Comparison of ENCODE assay signal across 12 cellular contexts in genomic region chr13:48853381-48854102, GRCh38.
A peak's percentile ranks its signal among the peaks of the same experiment; 100 is the strongest.
DNase-seq lines count a peak whose midpoint lies in the region; ATAC-seq and TF ChIP-seq lines count a peak whose summit lies in the region.
"Had no signal": no experiment of that assay in that cellular context is flagged by ENCODE, and none has a peak within 500 bp of the region (broad histone marks: within the 10 kb centered on the region; RNA-seq: fewer than 3 reads in every experiment).

No MANE protein-coding gene starts in this region.

- no peaks in the 10 kb centered on the region for H3K79me2 ChIP-seq in Loucy (ENCODE audit: insufficient read depth, low read length)

- H3K27ac ChIP-seq in WERI-Rb-1 = no peak overlapping the region
- H3K27ac ChIP-seq: coronary artery had no signal

- no peaks in the 10 kb centered on the region for H3F3A ChIP-seq in Loucy (ENCODE audit: low read depth)

- ATAC-seq in HG03354 (IDR thresholded peaks at IDR 0.05; ENCODE audit: poor library complexity, severe bottlenecking, unreplicated experiment) = no peak

- peak overlapping the region; percentile 64 for H3K4me2 ChIP-seq in Loucy (ENCODE audit: low read depth, low read length, poor library complexity, severe bottlenecking)

- H3K27me3 ChIP-seq in Loucy (ENCODE audit: insufficient read depth, low read length, poor library complexity, severe bottlenecking) (no peaks in the 10 kb centered on the region), WERI-Rb-1 (ENCODE audit: insufficient read depth, low read depth, severe bottlenecking) (no peaks in the 10 kb centered on the region)

- peaks cover 15% of the 10 kb centered on the region for H3K4me1 ChIP-seq in Loucy (ENCODE audit: insufficient read depth, low read length, poor library complexity, severe bottlenecking)

- peak; percentile 7 for DNase-seq in EH (ENCODE audit: low read depth)
- DNase-seq in brain pericyte (ENCODE audit: low read depth, low spot score) = peak; percentile 10
- peak; percentile 11 for DNase-seq in pulmonary artery endothelial cell (ENCODE audit: low read depth, low spot score)
- DNase-seq in NCI-H524 (lab: John Stamatoyannopoulos, UW) = no peak
- DNase-seq in amygdala (lab: John Stamatoyannopoulos, UW) = no peak
- no peak for DNase-seq in WERI-Rb-1
- DNase-seq: DMS53, GOT3, NCI-H1105 treated with DMSO at 0.1 percent for 48 hours had no signal

- no peak overlapping the region for H3K9ac ChIP-seq in Loucy (ENCODE audit: low read depth, low read length, poor library complexity, severe bottlenecking)

- H3K9me3 ChIP-seq in Loucy (ENCODE audit: insufficient read depth, low read depth, low read length) = no peaks in the 10 kb centered on the region
- H3K9me3 ChIP-seq in WERI-Rb-1 (ENCODE audit: severe bottlenecking) = no peaks in the 10 kb centered on the region

- H3K4me3 ChIP-seq in Loucy (ENCODE audit: low read length, poor library complexity, severe bottlenecking) (peak overlapping the region; percentile 46), WERI-Rb-1 (ENCODE audit: low read depth, low read length) (no peak overlapping the region)
- H3K4me3 ChIP-seq: coronary artery had no signal

- no peak; the same call in 1 of the 2 replicates for TF ChIP-seq CTCF in Loucy (conservative IDR thresholded peaks at IDR 0.05; ENCODE audit: low read length)
- TF ChIP-seq CTCF in WERI-Rb-1 (IDR thresholded peaks at IDR 0.05; ENCODE audit: low read depth, low read length) = no peak

- H3K36me3 ChIP-seq in Loucy (ENCODE audit: insufficient read depth, low read length) (no peaks in the 10 kb centered on the region), WERI-Rb-1 (no peaks in the 10 kb centered on the region)

- no peak overlapping the region for H2AFZ ChIP-seq in Loucy (ENCODE audit: low read length)

- no peaks in the 10 kb centered on the region for H4K20me1 ChIP-seq in Loucy (ENCODE audit: insufficient read depth, low read length, poor library complexity, severe bottlenecking)

- no peaks in the 10 kb centered on the region for H3K9me2 ChIP-seq in Loucy (replicated peaks; ENCODE audit: low read depth, low read length)

Comparison
In these comparisons a context has a peak if more than half of its experiments do, and no peak if none do; other contexts are left out.
1. DNase-seq: peak in EH (single experiment), brain pericyte (single experiment) and pulmonary artery endothelial cell (single experiment); none in NCI-H524 (0 of 2), amygdala (0 of 56) and WERI-Rb-1 (single experiment).